8 cellular contexts compared by ENCODE assay signal in the genomic region with DNA sequence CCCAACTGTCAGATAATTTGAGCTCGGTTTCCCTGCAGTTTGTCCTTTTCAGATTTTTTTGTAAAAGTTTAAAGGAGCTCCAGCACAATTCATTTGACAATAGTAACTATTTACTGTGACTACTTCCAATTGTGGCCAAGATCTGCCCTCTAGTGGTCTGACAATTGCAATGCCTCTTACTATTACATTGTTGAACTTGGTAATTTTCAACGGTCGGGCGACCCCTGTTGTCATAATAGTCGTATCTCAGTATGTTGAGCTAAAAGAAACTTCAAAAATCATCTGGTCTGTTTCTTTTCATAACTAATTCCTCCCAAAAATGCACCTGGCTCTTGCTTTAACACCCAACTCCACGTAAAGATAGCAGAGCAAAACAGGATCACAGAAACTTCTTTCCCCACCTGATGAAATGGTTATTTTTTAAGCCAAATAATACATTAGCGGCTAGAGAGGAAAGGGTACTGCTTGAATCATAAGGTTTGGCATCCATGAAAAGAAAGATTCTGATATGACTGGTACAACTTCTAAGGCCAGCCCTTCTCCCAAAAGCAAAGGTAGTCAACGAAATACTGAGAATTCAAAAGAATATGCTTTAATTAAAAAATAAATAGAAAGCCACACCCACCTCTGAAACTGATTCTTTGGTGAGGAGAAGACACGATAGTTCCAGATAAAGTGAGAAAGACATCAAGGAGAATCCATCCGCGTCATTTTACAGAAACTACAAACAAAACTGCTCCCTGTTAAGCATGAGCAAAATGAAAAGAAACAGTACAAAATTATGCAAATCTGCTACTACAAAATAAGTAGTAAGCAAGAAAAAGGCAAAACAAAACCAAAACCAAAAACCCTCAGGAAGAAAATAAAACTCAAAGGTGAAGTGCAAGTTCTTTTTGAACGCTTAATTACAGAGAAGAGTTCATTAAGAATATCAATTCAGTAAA.
A peak's percentile ranks its signal among the peaks of the same experiment; 100 is the strongest.
DNase-seq lines count a peak whose midpoint lies in the region; ATAC-seq and TF ChIP-seq lines count a peak whose summit lies in the region.

No MANE protein-coding gene starts in this region.

- TF ChIP-seq POLR2A in ovary (IDR thresholded peaks at IDR 0.05), result no peak
- no peak for TF ChIP-seq POLR2A in tibial nerve (IDR thresholded peaks at IDR 0.05)

- H2BK12ac ChIP-seq in H9 (ENCODE audit: insufficient read length, low read depth, low read length), result no peak overlapping the region

- no peak overlapping the region for H2BK20ac ChIP-seq in H9 (ENCODE audit: low read depth, low read length, poor library complexity, severe bottlenecking)

- H4K91ac ChIP-seq in H9 (ENCODE audit: insufficient read length, low read depth, low read length), result no peak overlapping the region

- H3K18ac ChIP-seq in H9 (ENCODE audit: insufficient read length, low read depth, low read length), result no peak overlapping the region

- TF ChIP-seq EP300 in ovary (IDR thresholded peaks at IDR 0.05), result no peak
- no peak for TF ChIP-seq EP300 in tibial nerve (IDR thresholded peaks at IDR 0.05)

- intact Hi-C loops in ovary (cut with DNase I), result loop anchor here in 2 of 4 donors (5.0 to 10.0 kb wide), 6 partner anchors 266 to 556 kb away; no protein-coding TSS in a partner anchor

- H2BK120ac ChIP-seq in H9 (ENCODE audit: low read depth, low read length, poor library complexity, severe bottlenecking), result no peak overlapping the region

- DNase-seq in GF-D8 (lab: John Stamatoyannopoulos, UW) (peak; percentile 52), H9 (peak; percentile 66), RWPE2 (ENCODE audit: low spot score) (peak; percentile 76), foreskin fibroblast (peak; percentile 72 to 92), ovary (peak; percentile 40 to 72 (median 54)), tibial nerve (ENCODE audit: low spot score in 2 of 2) (peak; percentile 45 to 83)

- H3K9me3 ChIP-seq in H9 (ENCODE audit: control insufficient read depth, low read depth, low read length) (no peaks in the 10 kb centered on the region), Loucy (ENCODE audit: insufficient read depth, low read depth, low read length) (no peaks in the 10 kb centered on the region), RWPE2 (ENCODE audit: severe bottlenecking) (no peaks in the 10 kb centered on the region), ovary (no peaks in the 10 kb centered on the region), tibial nerve (no peaks in the 10 kb centered on the region)

- no peak overlapping the region for H3K14ac ChIP-seq in H9 (ENCODE audit: insufficient read depth, low read length)

- H2AK5ac ChIP-seq in H9 (ENCODE audit: insufficient read length, low read length), result no peak overlapping the region

- H3K27ac ChIP-seq in H9 (ENCODE audit: insufficient read length, low read depth, low read length), result no peak overlapping the region
- no peak overlapping the region for H3K27ac ChIP-seq in RWPE2 (ENCODE audit: poor library complexity, severe bottlenecking)
- no peak overlapping the region for H3K27ac ChIP-seq in ovary
- no peak overlapping the region for H3K27ac ChIP-seq in tibial nerve

- no peak overlapping the region for H3K4me3 Mint-ChIP-seq in H9
- H3K4me3 Mint-ChIP-seq in activated T-helper 17 cell treated with anti-CD3 and anti-CD28 coated beads, Interleukin-2, amount 50 U/mL, for 72 hours, result peak overlapping the region; percentile 53

- no peak overlapping the region for H2BK5ac ChIP-seq in H9 (ENCODE audit: insufficient read length, low read length)

- no peak overlapping the region for H3T11ph ChIP-seq in H9 (ENCODE audit: low read length)

- H3K9ac ChIP-seq in H9 (ENCODE audit: extremely low read depth, insufficient read length, low read length) (no peak overlapping the region), Loucy (ENCODE audit: low read depth, low read length, poor library complexity, severe bottlenecking) (peak overlapping the region; percentile 21)

- no peak overlapping the region for H4K5ac ChIP-seq in H9 (ENCODE audit: insufficient read length, low read depth, low read length)

- H3K4me1 Mint-ChIP-seq in H9, result peaks cover 6 to 10% of the 10 kb centered on the region in 2 experiments
- H3K4me1 Mint-ChIP-seq in activated T-helper 17 cell treated with anti-CD3 and anti-CD28 coated beads, Interleukin-2, amount 50 U/mL, for 72 hours, result no peaks in the 10 kb centered on the region

- peak; percentile 97; the same call in 2 of the 3 replicates for TF ChIP-seq CTCF in H9 (conservative IDR thresholded peaks at IDR 0.05)
- peak; percentile 100 for TF ChIP-seq CTCF in Loucy (conservative IDR thresholded peaks at IDR 0.05; ENCODE audit: low read length)
- peak; percentile 100 for TF ChIP-seq CTCF in RWPE2 (IDR thresholded peaks at IDR 0.05; ENCODE audit: poor library complexity, severe bottlenecking)
- peak; percentile 64 for TF ChIP-seq CTCF in foreskin fibroblast (IDR thresholded peaks at IDR 0.05; ENCODE audit: low read depth, low read length)
- TF ChIP-seq CTCF in ovary (IDR thresholded peaks at IDR 0.05), result peak; percentile 35 to 90 (median 79)
- TF ChIP-seq CTCF in tibial nerve (IDR thresholded peaks at IDR 0.05), result peak; percentile 86 to 93 (median 90)

- H3K4me1 ChIP-seq in H9 (ENCODE audit: insufficient read depth, low read length) (no peaks in the 10 kb centered on the region), Loucy (ENCODE audit: insufficient read depth, low read length, poor library complexity, severe bottlenecking) (peaks cover 8% of the 10 kb centered on the region), RWPE2 (ENCODE audit: insufficient read depth, poor library complexity, severe bottlenecking) (peaks cover 6% of the 10 kb centered on the region), ovary (ENCODE audit: insufficient read depth) (no peaks in the 10 kb centered on the region), tibial nerve (peaks cover 0 to 33% (median 2%) of the 10 kb centered on the region in 4 donors)

- H3K4me3 ChIP-seq in Loucy (ENCODE audit: low read length, poor library complexity, severe bottlenecking), result peak overlapping the region; percentile 27
- no peak overlapping the region for H3K4me3 ChIP-seq in RWPE2 (ENCODE audit: severe bottlenecking)
- H3K4me3 ChIP-seq in foreskin fibroblast (ENCODE audit: low read depth in 1 of 2, low read length in 2 of 2), result peak overlapping the region; percentile 3
- no peak overlapping the region for H3K4me3 ChIP-seq in ovary
- H3K4me3 ChIP-seq in tibial nerve, result peak overlapping the region in 1 of 4 donors; percentile 3

- no peaks in the 10 kb centered on the region for H3K36me3 Mint-ChIP-seq in H9 (ENCODE audit: insufficient read depth in 1 of 3, low read depth in 3 of 3)
- no peaks in the 10 kb centered on the region for H3K36me3 Mint-ChIP-seq in activated T-helper 17 cell treated with anti-CD3 and anti-CD28 coated beads, Interleukin-2, amount 50 U/mL, for 72 hours (ENCODE audit: low read depth)

- no peaks in the 10 kb centered on the region for H3K79me1 ChIP-seq in H9 (ENCODE audit: insufficient read depth, low read depth, low read length, poor library complexity, severe bottlenecking)

- H3K4me2 ChIP-seq in H9 (ENCODE audit: insufficient read depth, insufficient read length, low read length), result no peak overlapping the region
- peak overlapping the region; percentile 32 for H3K4me2 ChIP-seq in Loucy (ENCODE audit: low read depth, low read length, poor library complexity, severe bottlenecking)

- H3K4ac ChIP-seq in H9 (ENCODE audit: low read depth, low read length), result no peak overlapping the region

- H3K23ac ChIP-seq in H9 (ENCODE audit: insufficient read length, low read depth, low read length), result no peak overlapping the region

- WGBS in H9 (ENCODE audit: extremely low coverage, insufficient read length, low lambda C conversion rate), result no CpG with 5 or more reads among the region's 12 CpGs
- 16 to 25% (median 20%) methylated on average over 12 of the region's 12 CpGs for WGBS in ovary, 3 donors
- WGBS in tibial nerve, 2 donors, result 32 to 33% methylated on average over 12 of the region's 12 CpGs

- no peak overlapping the region for H4K8ac ChIP-seq in H9 (replicated peaks; ENCODE audit: insufficient read length, low read depth, low read length)

- H3K27ac Mint-ChIP-seq in H9, result no peak overlapping the region
- H3K27ac Mint-ChIP-seq in activated T-helper 17 cell treated with anti-CD3 and anti-CD28 coated beads, Interleukin-2, amount 50 U/mL, for 72 hours, result peak overlapping the region; percentile 11

- H3K36me3 ChIP-seq in Loucy (ENCODE audit: insufficient read depth, low read length), result no peaks in the 10 kb centered on the region
- H3K36me3 ChIP-seq in RWPE2 (ENCODE audit: low read depth), result no peaks in the 10 kb centered on the region
- no peaks in the 10 kb centered on the region for H3K36me3 ChIP-seq in ovary
- no peaks in the 10 kb centered on the region for H3K36me3 ChIP-seq in tibial nerve

- no peaks in the 10 kb centered on the region; the same call in 1 of the 2 replicates for H3K27me3 Mint-ChIP-seq in H9 (ENCODE audit: low read depth)
- H3K27me3 Mint-ChIP-seq in activated T-helper 17 cell treated with anti-CD3 and anti-CD28 coated beads, Interleukin-2, amount 50 U/mL, for 72 hours, result peaks cover under 1% of the 10 kb centered on the region

- H3K79me2 ChIP-seq in H9 (ENCODE audit: insufficient read depth, low read length) (no peaks in the 10 kb centered on the region), Loucy (ENCODE audit: insufficient read depth, low read length) (no peaks in the 10 kb centered on the region)

- peak; percentile 80 for ATAC-seq in RWPE2 (ENCODE audit: low read depth)
- peak; percentile 82 for ATAC-seq in activated T-helper 17 cell treated with anti-CD3 and anti-CD28 coated beads, Interleukin-2, amount 50 U/mL, for 72 hours (replicated peaks)

- no peaks in the 10 kb centered on the region for H3K9me3 Mint-ChIP-seq in H9
- no peaks in the 10 kb centered on the region for H3K9me3 Mint-ChIP-seq in activated T-helper 17 cell treated with anti-CD3 and anti-CD28 coated beads, Interleukin-2, amount 50 U/mL, for 72 hours

- H3F3A ChIP-seq in Loucy (ENCODE audit: low read depth), result no peaks in the 10 kb centered on the region

- no peaks in the 10 kb centered on the region for H3K27me3 ChIP-seq in H9 (ENCODE audit: insufficient read depth, low read length)
- no peaks in the 10 kb centered on the region for H3K27me3 ChIP-seq in Loucy (ENCODE audit: insufficient read depth, low read length, poor library complexity, severe bottlenecking)
- no peaks in the 10 kb centered on the region for H3K27me3 ChIP-seq in RWPE2 (ENCODE audit: insufficient read depth, poor library complexity, severe bottlenecking)
- H3K27me3 ChIP-seq in ovary, result no peaks in the 10 kb centered on the region
- H3K27me3 ChIP-seq in tibial nerve, result no peaks in the 10 kb centered on the region

- H3K56ac ChIP-seq in H9 (ENCODE audit: insufficient read length, low read depth, low read length), result no peak overlapping the region

- no peaks in the 10 kb centered on the region for H3K9me2 ChIP-seq in Loucy (replicated peaks; ENCODE audit: low read depth, low read length)

- no peak overlapping the region for H2BK15ac ChIP-seq in H9 (ENCODE audit: low read depth, low read length)

- no peaks in the 10 kb centered on the region for H3K23me2 ChIP-seq in H9 (ENCODE audit: insufficient read length, low read depth, low read length, poor library complexity, severe bottlenecking)

- H4K20me1 ChIP-seq in H9 (ENCODE audit: control insufficient read depth, insufficient read depth, insufficient read length), result no peaks in the 10 kb centered on the region
- H4K20me1 ChIP-seq in Loucy (ENCODE audit: insufficient read depth, low read length, poor library complexity, severe bottlenecking), result no peaks in the 10 kb centered on the region

- H2AFZ ChIP-seq in H9 (ENCODE audit: low read length) (no peak overlapping the region), Loucy (ENCODE audit: low read length) (peak overlapping the region; percentile 93)

Comparison
In these comparisons a context has a peak if more than half of its experiments do, and no peak if none do; other contexts are left out.
1. H3K4me3 ChIP-seq: peak in Loucy (single experiment) and foreskin fibroblast (2 of 2); none in RWPE2 (single experiment) and ovary (single experiment).
2. Peak in every context shown above with its lines, with median percentiles within 50 percentile points of each other: DNase-seq and CTCF ChIP-seq.